1 cellular context compared by ENCODE assay signal in the genomic region with DNA sequence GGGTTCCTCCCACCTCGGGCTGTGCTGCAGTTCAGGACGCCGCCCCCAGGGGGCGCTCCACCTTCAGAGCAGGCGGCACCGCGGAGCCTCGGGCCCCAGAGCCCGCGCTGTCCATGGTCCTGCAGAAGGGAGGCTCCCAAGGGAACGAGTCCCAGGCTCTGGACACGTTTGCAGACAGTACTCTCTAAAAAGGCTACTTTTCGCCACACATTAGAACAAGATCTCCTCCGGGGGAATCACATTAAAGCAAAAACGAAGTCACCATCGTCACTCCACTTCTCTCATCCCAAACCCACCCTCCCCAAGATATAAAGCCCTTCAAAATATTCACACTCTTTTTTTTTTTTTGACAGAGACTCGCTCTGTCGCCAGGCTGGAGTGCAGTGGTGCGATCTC.
A peak's percentile ranks its signal among the peaks of the same experiment; 100 is the strongest.
TF ChIP-seq lines count a peak whose summit lies in the region.

No MANE protein-coding gene starts in this region.

TF ChIP-seq in HepG2, 621 proteins besides CTCF, POLR2A, EP300 and RAD21 (continued from another document and continues in another):
- TF ChIP-seq, protein P1, sequence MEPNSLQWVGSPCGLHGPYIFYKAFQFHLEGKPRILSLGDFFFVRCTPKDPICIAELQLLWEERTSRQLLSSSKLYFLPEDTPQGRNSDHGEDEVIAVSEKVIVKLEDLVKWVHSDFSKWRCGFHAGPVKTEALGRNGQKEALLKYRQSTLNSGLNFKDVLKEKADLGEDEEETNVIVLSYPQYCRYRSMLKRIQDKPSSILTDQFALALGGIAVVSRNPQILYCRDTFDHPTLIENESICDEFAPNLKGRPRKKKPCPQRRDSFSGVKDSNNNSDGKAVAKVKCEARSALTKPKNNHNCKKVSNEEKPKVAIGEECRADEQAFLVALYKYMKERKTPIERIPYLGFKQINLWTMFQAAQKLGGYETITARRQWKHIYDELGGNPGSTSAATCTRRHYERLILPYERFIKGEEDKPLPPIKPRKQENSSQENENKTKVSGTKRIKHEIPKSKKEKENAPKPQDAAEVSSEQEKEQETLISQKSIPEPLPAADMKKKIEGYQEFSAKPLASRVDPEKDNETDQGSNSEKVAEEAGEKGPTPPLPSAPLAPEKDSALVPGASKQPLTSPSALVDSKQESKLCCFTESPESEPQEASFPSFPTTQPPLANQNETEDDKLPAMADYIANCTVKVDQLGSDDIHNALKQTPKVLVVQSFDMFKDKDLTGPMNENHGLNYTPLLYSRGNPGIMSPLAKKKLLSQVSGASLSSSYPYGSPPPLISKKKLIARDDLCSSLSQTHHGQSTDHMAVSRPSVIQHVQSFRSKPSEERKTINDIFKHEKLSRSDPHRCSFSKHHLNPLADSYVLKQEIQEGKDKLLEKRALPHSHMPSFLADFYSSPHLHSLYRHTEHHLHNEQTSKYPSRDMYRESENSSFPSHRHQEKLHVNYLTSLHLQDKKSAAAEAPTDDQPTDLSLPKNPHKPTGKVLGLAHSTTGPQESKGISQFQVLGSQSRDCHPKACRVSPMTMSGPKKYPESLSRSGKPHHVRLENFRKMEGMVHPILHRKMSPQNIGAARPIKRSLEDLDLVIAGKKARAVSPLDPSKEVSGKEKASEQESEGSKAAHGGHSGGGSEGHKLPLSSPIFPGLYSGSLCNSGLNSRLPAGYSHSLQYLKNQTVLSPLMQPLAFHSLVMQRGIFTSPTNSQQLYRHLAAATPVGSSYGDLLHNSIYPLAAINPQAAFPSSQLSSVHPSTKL (CRISPR knock-in tag; IDR thresholded peaks at IDR 0.05), result peak; percentile 81
- TF ChIP-seq TBL1XR1 (IDR thresholded peaks at IDR 0.05; ENCODE audit: borderline replicate concordance, low read length, partially characterized antibody) (no peak), ZNF841 (CRISPR knock-in tag; IDR thresholded peaks at IDR 0.05; ENCODE audit: borderline replicate concordance) (no peak), KMT2B (CRISPR knock-in tag; IDR thresholded peaks at IDR 0.05) (peak; percentile 93), KDM6A (CRISPR knock-in tag; IDR thresholded peaks at IDR 0.05; ENCODE audit: low read depth) (no peak), SIX4 (CRISPR knock-in tag; IDR thresholded peaks at IDR 0.05) (peak; percentile 89), NPAS2 (CRISPR knock-in tag; IDR thresholded peaks at IDR 0.05; ENCODE audit: borderline replicate concordance) (no peak), HOXA9 (CRISPR knock-in tag; IDR thresholded peaks at IDR 0.05; ENCODE audit: borderline replicate concordance) (peak; percentile 66; the same call in 1 of the 2 replicates), ZNF354B (CRISPR knock-in tag; IDR thresholded peaks at IDR 0.05) (no peak), KAT8 (CRISPR knock-in tag; IDR thresholded peaks at IDR 0.05) (peak; percentile 84), MTF1 (CRISPR knock-in tag; IDR thresholded peaks at IDR 0.05) (peak; percentile 97), REXO4 (CRISPR knock-in tag; IDR thresholded peaks at IDR 0.05; ENCODE audit: borderline replicate concordance) (peak; percentile 62; the same call in 1 of the 2 replicates), GFI1 (CRISPR knock-in tag; IDR thresholded peaks at IDR 0.05; ENCODE audit: borderline replicate concordance) (peak; percentile 58; the same call in 1 of the 2 replicates), NR3C1 (CRISPR knock-in tag; IDR thresholded peaks at IDR 0.05) (no peak), SRSF1 (optimal IDR thresholded peaks at IDR 0.05; ENCODE audit: low read depth, low read length) (no peak), ZNF136 (CRISPR knock-in tag; IDR thresholded peaks at IDR 0.05; ENCODE audit: low read depth) (no peak), ZNF263 (CRISPR knock-in tag; IDR thresholded peaks at IDR 0.05) (peak; percentile 86), ZNF446 (CRISPR knock-in tag; IDR thresholded peaks at IDR 0.05) (peak; percentile 99), ZSCAN30 (CRISPR knock-in tag; IDR thresholded peaks at IDR 0.05) (0 out of 2 replicates have a peak, but pooled peaks have one; percentile 88), HHEX (CRISPR knock-in tag; IDR thresholded peaks at IDR 0.05) (no peak), IRF2 (CRISPR knock-in tag; IDR thresholded peaks at IDR 0.05) (peak; percentile 95), ZNF296 (CRISPR knock-in tag; conservative IDR thresholded peaks at IDR 0.05) (peak; percentile 91), ZSCAN29 (CRISPR knock-in tag; conservative IDR thresholded peaks at IDR 0.05) (0 out of 2 replicates have a peak, but pooled peaks have one; percentile 42), ATRX (CRISPR knock-in tag; IDR thresholded peaks at IDR 0.05; ENCODE audit: borderline replicate concordance) (no peak), ZKSCAN8 (CRISPR knock-in tag; IDR thresholded peaks at IDR 0.05; ENCODE audit: borderline replicate concordance) (peak; percentile 85; the same call in 1 of the 2 replicates), HNRNPK (IDR thresholded peaks at IDR 0.05; ENCODE audit: low read depth, low read length, poor library complexity, severe bottlenecking) (no peak), ZNF468 (CRISPR knock-in tag; IDR thresholded peaks at IDR 0.05) (0 out of 2 replicates have a peak, but pooled peaks have one; percentile 80), TP53 (CRISPR knock-in tag; conservative IDR thresholded peaks at IDR 0.05) (peak; percentile 78)
- TF ChIP-seq, protein P2, sequence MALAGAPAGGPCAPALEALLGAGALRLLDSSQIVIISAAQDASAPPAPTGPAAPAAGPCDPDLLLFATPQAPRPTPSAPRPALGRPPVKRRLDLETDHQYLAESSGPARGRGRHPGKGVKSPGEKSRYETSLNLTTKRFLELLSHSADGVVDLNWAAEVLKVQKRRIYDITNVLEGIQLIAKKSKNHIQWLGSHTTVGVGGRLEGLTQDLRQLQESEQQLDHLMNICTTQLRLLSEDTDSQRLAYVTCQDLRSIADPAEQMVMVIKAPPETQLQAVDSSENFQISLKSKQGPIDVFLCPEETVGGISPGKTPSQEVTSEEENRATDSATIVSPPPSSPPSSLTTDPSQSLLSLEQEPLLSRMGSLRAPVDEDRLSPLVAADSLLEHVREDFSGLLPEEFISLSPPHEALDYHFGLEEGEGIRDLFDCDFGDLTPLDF (CRISPR knock-in tag; IDR thresholded peaks at IDR 0.05), result peak; percentile 88
- TF ChIP-seq, protein P3, sequence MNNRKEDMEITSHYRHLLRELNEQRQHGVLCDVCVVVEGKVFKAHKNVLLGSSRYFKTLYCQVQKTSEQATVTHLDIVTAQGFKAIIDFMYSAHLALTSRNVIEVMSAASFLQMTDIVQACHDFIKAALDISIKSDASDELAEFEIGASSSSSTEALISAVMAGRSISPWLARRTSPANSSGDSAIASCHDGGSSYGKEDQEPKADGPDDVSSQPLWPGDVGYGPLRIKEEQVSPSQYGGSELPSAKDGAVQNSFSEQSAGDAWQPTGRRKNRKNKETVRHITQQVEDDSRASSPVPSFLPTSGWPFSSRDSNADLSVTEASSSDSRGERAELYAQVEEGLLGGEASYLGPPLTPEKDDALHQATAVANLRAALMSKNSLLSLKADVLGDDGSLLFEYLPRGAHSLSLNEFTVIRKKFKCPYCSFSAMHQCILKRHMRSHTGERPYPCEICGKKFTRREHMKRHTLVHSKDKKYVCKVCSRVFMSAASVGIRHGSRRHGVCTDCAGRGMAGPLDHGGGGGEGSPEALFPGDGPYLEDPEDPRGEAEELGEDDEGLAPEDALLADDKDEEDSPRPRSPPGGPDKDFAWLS (CRISPR knock-in tag; IDR thresholded peaks at IDR 0.05; ENCODE audit: borderline replicate concordance), result no peak
- TF ChIP-seq, protein P4, sequence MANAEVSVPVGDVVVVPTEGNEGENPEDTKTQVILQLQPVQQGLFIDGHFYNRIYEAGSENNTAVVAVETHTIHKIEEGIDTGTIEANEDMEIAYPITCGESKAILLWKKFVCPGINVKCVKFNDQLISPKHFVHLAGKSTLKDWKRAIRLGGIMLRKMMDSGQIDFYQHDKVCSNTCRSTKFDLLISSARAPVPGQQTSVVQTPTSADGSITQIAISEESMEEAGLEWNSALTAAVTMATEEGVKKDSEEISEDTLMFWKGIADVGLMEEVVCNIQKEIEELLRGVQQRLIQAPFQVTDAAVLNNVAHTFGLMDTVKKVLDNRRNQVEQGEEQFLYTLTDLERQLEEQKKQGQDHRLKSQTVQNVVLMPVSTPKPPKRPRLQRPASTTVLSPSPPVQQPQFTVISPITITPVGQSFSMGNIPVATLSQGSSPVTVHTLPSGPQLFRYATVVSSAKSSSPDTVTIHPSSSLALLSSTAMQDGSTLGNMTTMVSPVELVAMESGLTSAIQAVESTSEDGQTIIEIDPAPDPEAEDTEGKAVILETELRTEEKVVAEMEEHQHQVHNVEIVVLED (CRISPR knock-in tag; IDR thresholded peaks at IDR 0.05; ENCODE audit: borderline replicate concordance), result 0 out of 2 replicates have a peak, but pooled peaks have one; percentile 17
- TF ChIP-seq, protein P5, sequence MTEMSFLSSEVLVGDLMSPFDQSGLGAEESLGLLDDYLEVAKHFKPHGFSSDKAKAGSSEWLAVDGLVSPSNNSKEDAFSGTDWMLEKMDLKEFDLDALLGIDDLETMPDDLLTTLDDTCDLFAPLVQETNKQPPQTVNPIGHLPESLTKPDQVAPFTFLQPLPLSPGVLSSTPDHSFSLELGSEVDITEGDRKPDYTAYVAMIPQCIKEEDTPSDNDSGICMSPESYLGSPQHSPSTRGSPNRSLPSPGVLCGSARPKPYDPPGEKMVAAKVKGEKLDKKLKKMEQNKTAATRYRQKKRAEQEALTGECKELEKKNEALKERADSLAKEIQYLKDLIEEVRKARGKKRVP (CRISPR knock-in tag; IDR thresholded peaks at IDR 0.05), result peak in 1 of 2 experiments; percentile 57; a peak in 1 of 4 replicates
- TF ChIP-seq, protein P6, sequence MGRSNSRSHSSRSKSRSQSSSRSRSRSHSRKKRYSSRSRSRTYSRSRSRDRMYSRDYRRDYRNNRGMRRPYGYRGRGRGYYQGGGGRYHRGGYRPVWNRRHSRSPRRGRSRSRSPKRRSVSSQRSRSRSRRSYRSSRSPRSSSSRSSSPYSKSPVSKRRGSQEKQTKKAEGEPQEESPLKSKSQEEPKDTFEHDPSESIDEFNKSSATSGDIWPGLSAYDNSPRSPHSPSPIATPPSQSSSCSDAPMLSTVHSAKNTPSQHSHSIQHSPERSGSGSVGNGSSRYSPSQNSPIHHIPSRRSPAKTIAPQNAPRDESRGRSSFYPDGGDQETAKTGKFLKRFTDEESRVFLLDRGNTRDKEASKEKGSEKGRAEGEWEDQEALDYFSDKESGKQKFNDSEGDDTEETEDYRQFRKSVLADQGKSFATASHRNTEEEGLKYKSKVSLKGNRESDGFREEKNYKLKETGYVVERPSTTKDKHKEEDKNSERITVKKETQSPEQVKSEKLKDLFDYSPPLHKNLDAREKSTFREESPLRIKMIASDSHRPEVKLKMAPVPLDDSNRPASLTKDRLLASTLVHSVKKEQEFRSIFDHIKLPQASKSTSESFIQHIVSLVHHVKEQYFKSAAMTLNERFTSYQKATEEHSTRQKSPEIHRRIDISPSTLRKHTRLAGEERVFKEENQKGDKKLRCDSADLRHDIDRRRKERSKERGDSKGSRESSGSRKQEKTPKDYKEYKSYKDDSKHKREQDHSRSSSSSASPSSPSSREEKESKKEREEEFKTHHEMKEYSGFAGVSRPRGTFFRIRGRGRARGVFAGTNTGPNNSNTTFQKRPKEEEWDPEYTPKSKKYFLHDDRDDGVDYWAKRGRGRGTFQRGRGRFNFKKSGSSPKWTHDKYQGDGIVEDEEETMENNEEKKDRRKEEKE (IDR thresholded peaks at IDR 0.05), result no peak
- TF ChIP-seq, protein P7, sequence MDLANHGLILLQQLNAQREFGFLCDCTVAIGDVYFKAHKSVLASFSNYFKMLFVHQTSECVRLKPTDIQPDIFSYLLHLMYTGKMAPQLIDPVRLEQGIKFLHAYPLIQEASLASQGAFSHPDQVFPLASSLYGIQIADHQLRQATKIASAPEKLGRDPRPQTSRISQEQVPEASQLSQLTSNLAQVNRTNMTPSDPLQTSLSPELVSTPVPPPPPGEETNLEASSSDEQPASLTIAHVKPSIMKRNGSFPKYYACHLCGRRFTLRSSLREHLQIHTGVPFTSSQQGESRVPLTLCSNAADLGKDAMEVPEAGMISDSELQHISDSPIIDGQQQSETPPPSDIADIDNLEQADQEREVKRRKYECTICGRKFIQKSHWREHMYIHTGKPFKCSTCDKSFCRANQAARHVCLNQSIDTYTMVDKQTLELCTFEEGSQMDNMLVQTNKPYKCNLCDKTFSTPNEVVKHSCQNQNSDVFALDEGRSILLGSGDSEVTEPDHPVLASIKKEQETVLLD (CRISPR knock-in tag; IDR thresholded peaks at IDR 0.05; ENCODE audit: low read depth), result peak; percentile 72; the same call in 1 of the 2 replicates
- TF ChIP-seq, protein P8, sequence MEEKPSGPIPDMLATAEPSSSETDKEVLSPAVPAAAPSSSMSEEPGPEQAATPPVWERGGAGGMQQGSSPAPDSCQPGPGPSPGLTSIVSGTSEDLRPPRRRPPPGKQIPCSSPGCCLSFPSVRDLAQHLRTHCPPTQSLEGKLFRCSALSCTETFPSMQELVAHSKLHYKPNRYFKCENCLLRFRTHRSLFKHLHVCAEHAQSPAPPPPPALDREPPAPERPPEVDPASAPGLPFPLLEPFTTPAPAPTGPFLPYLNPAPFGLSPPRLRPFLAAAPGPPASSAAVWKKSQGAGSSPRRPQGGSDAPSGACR (CRISPR knock-in tag; IDR thresholded peaks at IDR 0.05), result peak; percentile 74; the same call in 1 of the 2 replicates
- TF ChIP-seq, protein P9, sequence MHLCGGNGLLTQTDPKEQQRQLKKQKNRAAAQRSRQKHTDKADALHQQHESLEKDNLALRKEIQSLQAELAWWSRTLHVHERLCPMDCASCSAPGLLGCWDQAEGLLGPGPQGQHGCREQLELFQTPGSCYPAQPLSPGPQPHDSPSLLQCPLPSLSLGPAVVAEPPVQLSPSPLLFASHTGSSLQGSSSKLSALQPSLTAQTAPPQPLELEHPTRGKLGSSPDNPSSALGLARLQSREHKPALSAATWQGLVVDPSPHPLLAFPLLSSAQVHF (CRISPR knock-in tag; IDR thresholded peaks at IDR 0.05), result 0 out of 2 replicates have a peak, but pooled peaks have one; percentile 23
- TF ChIP-seq, protein P10, sequence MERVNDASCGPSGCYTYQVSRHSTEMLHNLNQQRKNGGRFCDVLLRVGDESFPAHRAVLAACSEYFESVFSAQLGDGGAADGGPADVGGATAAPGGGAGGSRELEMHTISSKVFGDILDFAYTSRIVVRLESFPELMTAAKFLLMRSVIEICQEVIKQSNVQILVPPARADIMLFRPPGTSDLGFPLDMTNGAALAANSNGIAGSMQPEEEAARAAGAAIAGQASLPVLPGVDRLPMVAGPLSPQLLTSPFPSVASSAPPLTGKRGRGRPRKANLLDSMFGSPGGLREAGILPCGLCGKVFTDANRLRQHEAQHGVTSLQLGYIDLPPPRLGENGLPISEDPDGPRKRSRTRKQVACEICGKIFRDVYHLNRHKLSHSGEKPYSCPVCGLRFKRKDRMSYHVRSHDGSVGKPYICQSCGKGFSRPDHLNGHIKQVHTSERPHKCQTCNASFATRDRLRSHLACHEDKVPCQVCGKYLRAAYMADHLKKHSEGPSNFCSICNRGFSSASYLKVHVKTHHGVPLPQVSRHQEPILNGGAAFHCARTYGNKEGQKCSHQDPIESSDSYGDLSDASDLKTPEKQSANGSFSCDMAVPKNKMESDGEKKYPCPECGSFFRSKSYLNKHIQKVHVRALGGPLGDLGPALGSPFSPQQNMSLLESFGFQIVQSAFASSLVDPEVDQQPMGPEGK (CRISPR knock-in tag; IDR thresholded peaks at IDR 0.05), result peak; percentile 62; the same call in 1 of the 2 replicates
- TF ChIP-seq, protein P11, sequence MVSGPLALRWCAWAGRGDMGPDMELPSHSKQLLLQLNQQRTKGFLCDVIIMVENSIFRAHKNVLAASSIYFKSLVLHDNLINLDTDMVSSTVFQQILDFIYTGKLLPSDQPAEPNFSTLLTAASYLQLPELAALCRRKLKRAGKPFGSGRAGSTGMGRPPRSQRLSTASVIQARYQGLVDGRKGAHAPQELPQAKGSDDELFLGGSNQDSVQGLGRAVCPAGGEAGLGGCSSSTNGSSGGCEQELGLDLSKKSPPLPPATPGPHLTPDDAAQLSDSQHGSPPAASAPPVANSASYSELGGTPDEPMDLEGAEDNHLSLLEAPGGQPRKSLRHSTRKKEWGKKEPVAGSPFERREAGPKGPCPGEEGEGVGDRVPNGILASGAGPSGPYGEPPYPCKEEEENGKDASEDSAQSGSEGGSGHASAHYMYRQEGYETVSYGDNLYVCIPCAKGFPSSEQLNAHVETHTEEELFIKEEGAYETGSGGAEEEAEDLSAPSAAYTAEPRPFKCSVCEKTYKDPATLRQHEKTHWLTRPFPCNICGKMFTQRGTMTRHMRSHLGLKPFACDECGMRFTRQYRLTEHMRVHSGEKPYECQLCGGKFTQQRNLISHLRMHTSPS (CRISPR knock-in tag; IDR thresholded peaks at IDR 0.05; ENCODE audit: low read depth), result no peak
